ENCODE assay signal across 9 cellular contexts in genomic region chr11:8080069-8080670, GRCh38. TPM values are rescaled to one million over a fixed set of nuclear protein-coding genes. Genes with fewer than 3 reads are reported as not detected.
A peak's percentile ranks its signal among the peaks of the same experiment; 100 is the strongest.
DNase-seq lines count a peak whose midpoint lies in the region; ATAC-seq, FAIRE-seq and TF ChIP-seq lines count a peak whose summit lies in the region.
"Had no signal": no experiment of that assay in that cellular context is flagged by ENCODE, and none has a peak within 500 bp of the region (broad histone marks: within the 10 kb centered on the region; RNA-seq: fewer than 3 reads in every experiment).

No MANE protein-coding gene starts in this region.

- peaks cover 13% of the 10 kb centered on the region for H3K4me1 ChIP-seq in astrocyte (ENCODE audit: insufficient read depth, low read length)
- peaks cover 10% of the 10 kb centered on the region for H3K4me1 ChIP-seq in mesodermal cell (ENCODE audit: control insufficient read depth, insufficient read depth, low read length, poor library complexity, severe bottlenecking)
- H3K4me1 ChIP-seq in testis = peaks cover 8% of the 10 kb centered on the region
- H3K4me1 ChIP-seq: foreskin keratinocyte had no signal

- peak overlapping the region; percentile 65 to 72 for H3K4me3 Mint-ChIP-seq in activated T-cell treated with anti-CD3 and anti-CD28 coated beads, Interleukin-2, amount 50 U/mL, for 72 hours
- peak overlapping the region; percentile 79 for H3K4me3 Mint-ChIP-seq in astrocyte (ENCODE audit: unreplicated experiment)

- no peak for DNase-seq in activated T-cell treated with anti-CD3 and anti-CD28 coated beads, Interleukin-2, amount 50 U/mL, for 72 hours
- DNase-seq in activated T-cell treated with anti-CD3 and anti-CD28 coated beads, Interleukin-2, amount 50 U/mL, for 48 hours = no peak
- no peak for DNase-seq in astrocyte (ENCODE audit: low read depth)
- no peak for DNase-seq in testis
- DNase-seq in GM19240 (ENCODE audit: insufficient read length, low spot score) = no peak
- DNase-seq: foreskin keratinocyte had no signal

- no peak overlapping the region for H3K27ac Mint-ChIP-seq in activated T-cell treated with anti-CD3 and anti-CD28 coated beads, Interleukin-2, amount 50 U/mL, for 72 hours
- no peak overlapping the region for H3K27ac Mint-ChIP-seq in astrocyte (ENCODE audit: unreplicated experiment)

- no peak for TF ChIP-seq POLR2A in testis (IDR thresholded peaks at IDR 0.05)

- H3K4me2 ChIP-seq in astrocyte (ENCODE audit: low read length) = peak overlapping the region; percentile 89

- H4K20me1 ChIP-seq in astrocyte (ENCODE audit: insufficient read depth, low read length) = peaks cover 27% of the 10 kb centered on the region

- H3K9me3 Mint-ChIP-seq in activated T-cell treated with anti-CD3 and anti-CD28 coated beads, Interleukin-2, amount 50 U/mL, for 72 hours = no peaks in the 10 kb centered on the region
- peaks cover 5% of the 10 kb centered on the region for H3K9me3 Mint-ChIP-seq in astrocyte (ENCODE audit: unreplicated experiment)

- H3K36me3 ChIP-seq in astrocyte (ENCODE audit: insufficient read depth, low read length) (no peaks in the 10 kb centered on the region), mesodermal cell (ENCODE audit: control insufficient read depth, insufficient read depth, low read length) (no peaks in the 10 kb centered on the region), testis (ENCODE audit: low read depth, missing control alignments) (no peaks in the 10 kb centered on the region)

- TF ChIP-seq CTCF in astrocyte (IDR thresholded peaks at IDR 0.05; ENCODE audit: insufficient read depth, low read depth, low read length) (no peak), testis (IDR thresholded peaks at IDR 0.05) (no peak)

- H3K4me3 ChIP-seq in astrocyte (ENCODE audit: insufficient read depth, low read depth, low read length) = peak overlapping the region; percentile 61
- peak overlapping the region; percentile 49 for H3K4me3 ChIP-seq in mesodermal cell (ENCODE audit: extremely low read depth, insufficient read depth, low read length, poor library complexity, severe bottlenecking)
- H3K4me3 ChIP-seq in testis = peak overlapping the region; percentile 51 to 53

- no peak for FAIRE-seq in astrocyte (lab: Jason Lieb, UNC)

- ATAC-seq in activated T-cell treated with anti-CD3 and anti-CD28 coated beads, Interleukin-2, amount 50 U/mL, for 72 hours (replicated peaks in 1 of 2) = no peak
- no peak for ATAC-seq in HG03571 (IDR thresholded peaks at IDR 0.05; ENCODE audit: unreplicated experiment)
- no peak for ATAC-seq in GM21526 (IDR thresholded peaks at IDR 0.05; ENCODE audit: low FRiP score, unreplicated experiment)

- H3K9me3 ChIP-seq in astrocyte (ENCODE audit: insufficient read depth, low read depth, low read length) = no peaks in the 10 kb centered on the region
- no peaks in the 10 kb centered on the region for H3K9me3 ChIP-seq in mesodermal cell (ENCODE audit: control insufficient read depth, low read length)
- H3K9me3 ChIP-seq in testis = no peaks in the 10 kb centered on the region

- peaks cover 3% of the 10 kb centered on the region for H3K27me3 ChIP-seq in astrocyte (ENCODE audit: insufficient read depth, low read length)
- H3K27me3 ChIP-seq in testis = no peaks in the 10 kb centered on the region

- H3K4me1 Mint-ChIP-seq in activated T-cell treated with anti-CD3 and anti-CD28 coated beads, Interleukin-2, amount 50 U/mL, for 72 hours (ENCODE audit: low read depth) = peaks cover 7% of the 10 kb centered on the region
- H3K4me1 Mint-ChIP-seq in astrocyte (ENCODE audit: low read depth, unreplicated experiment) = peaks cover 17% of the 10 kb centered on the region

- 95% methylated on average over 19 to 20 of the region's 24 CpGs for WGBS in mesodermal cell (ENCODE audit: insufficient coverage in 2 of 2), 2 experiments
- 29 to 61% methylated on average over 3 to 24 of the region's 24 CpGs for WGBS in testis, 2 donors

- H2AFZ ChIP-seq in astrocyte (ENCODE audit: low read depth, low read length) = peak overlapping the region; percentile 92

- H3K36me3 Mint-ChIP-seq in activated T-cell treated with anti-CD3 and anti-CD28 coated beads, Interleukin-2, amount 50 U/mL, for 72 hours (ENCODE audit: insufficient read depth in 2 of 2) = no peaks in the 10 kb centered on the region
- no peaks in the 10 kb centered on the region for H3K36me3 Mint-ChIP-seq in astrocyte (ENCODE audit: low read depth, unreplicated experiment)

- H3K27ac ChIP-seq in astrocyte (ENCODE audit: low read depth, low read length) = no peak overlapping the region
- no peak overlapping the region for H3K27ac ChIP-seq in mesodermal cell (ENCODE audit: low read depth, low read length, severe bottlenecking)
- H3K27ac ChIP-seq in testis = peak overlapping the region in 1 of 2 donors; percentile 73
- H3K27ac ChIP-seq: foreskin keratinocyte had no signal

- peaks cover 64% of the 10 kb centered on the region for H3K27me3 Mint-ChIP-seq in activated T-cell treated with anti-CD3 and anti-CD28 coated beads, Interleukin-2, amount 50 U/mL, for 72 hours (ENCODE audit: low read depth)
- H3K27me3 Mint-ChIP-seq in astrocyte (ENCODE audit: low read depth, unreplicated experiment) = peaks cover 46% of the 10 kb centered on the region

- intact Hi-C loops in testis (cut with DNase I; ENCODE audit: low total_unique reads) = no loop called here

- H3K9ac ChIP-seq in astrocyte (ENCODE audit: low read length) = peak overlapping the region; percentile 62

- H3K79me2 ChIP-seq in astrocyte (ENCODE audit: insufficient read depth, low read length) = peaks cover 3% of the 10 kb centered on the region

RNA-seq across cellular contexts. Expression of gene TUB, which starts 0.8 kb away (rescaled TPM):
- under 1 TPM; 0.10 to 0.32 TPM for total RNA-seq in activated T-cell treated with anti-CD3 and anti-CD28 coated beads, Interleukin-2, amount 50 U/mL, for 72 hours
- 5.7 and 6.0 TPM in 2 replicates for total RNA-seq in astrocyte
- 19.4 TPM for polyA plus RNA-seq in mesodermal cell (2013, experiment 1 of 2)
- polyA plus RNA-seq in mesodermal cell (2013, experiment 2 of 2) = 14.1 TPM
- 10 to 100 TPM; 15.6 to 16.5 TPM for total RNA-seq in testis
- polyA plus RNA-seq in testis (ENCODE audit: insufficient read depth, low read depth, low replicate concordance) = 8.9 TPM
